Comparison of ENCODE assay signal across 8 cellular contexts in genomic region chr22:29827651-29828050, GRCh38. TPM values are rescaled to one million over a fixed set of nuclear protein-coding genes. Genes with fewer than 3 reads are reported as not detected.
DNase-seq lines count a peak whose midpoint lies in the region; TF ChIP-seq lines count a peak whose summit lies in the region.
"Not testable (repeated sequence)": the region's sequence is repeated elsewhere in the genome, so short reads cannot be mapped to it uniquely, and the experiment has no call there.

No MANE protein-coding gene starts in this region.

- not testable (repeated sequence) for TF ChIP-seq CTCF in GM12865 (IDR thresholded peaks at IDR 0.05; ENCODE audit: insufficient read depth, low read depth, low read length, missing control alignments); adrenal gland (IDR thresholded peaks at IDR 0.05); chondrocyte (IDR thresholded peaks at IDR 0.05); fibroblast of lung (conservative IDR thresholded peaks at IDR 0.05 in 1 of 2, IDR thresholded peaks at IDR 0.05 in 1 of 2; ENCODE audit: low read depth in 1 of 2, low read length in 2 of 2); kidney epithelial cell (IDR thresholded peaks at IDR 0.05; ENCODE audit: insufficient read depth, low read length, poor library complexity, severe bottlenecking); type B pancreatic cell (conservative IDR thresholded peaks at IDR 0.05)

- not testable (repeated sequence) for H3K27me3 ChIP-seq in adrenal gland; fibroblast of lung (ENCODE audit: control insufficient read depth, insufficient read depth, low read length); kidney epithelial cell (ENCODE audit: control insufficient read depth, insufficient read depth, low read length)

- H3K27me3 Mint-ChIP-seq in chondrocyte (ENCODE audit: low read depth); type B pancreatic cell: not testable (repeated sequence)

- peak overlapping the region in 2 of 5 donors; percentile 28 to 59 for H3K27ac ChIP-seq in adrenal gland
- not testable (repeated sequence) for H3K27ac ChIP-seq in fibroblast of lung (ENCODE audit: insufficient read depth, low read length)

- intact Hi-C loops in adrenal gland (cut with DNase I): not testable (repeated sequence)

- peaks cover 0 to 36% of the 10 kb centered on the region in 2 donors for H3K36me3 ChIP-seq in adrenal gland (replicated peaks in 1 of 2)
- H3K36me3 ChIP-seq in fibroblast of lung (ENCODE audit: control insufficient read depth, insufficient read depth, low read length): peaks cover 12% of the 10 kb centered on the region
- not testable (repeated sequence) for H3K36me3 ChIP-seq in kidney epithelial cell (ENCODE audit: control insufficient read depth, insufficient read depth, low read length)

- H3K9me3 Mint-ChIP-seq in chondrocyte (ENCODE audit: low read depth); type B pancreatic cell: not testable (repeated sequence)

- not testable (repeated sequence) for H4K20me1 ChIP-seq in fibroblast of lung (ENCODE audit: control insufficient read depth, extremely low read depth, insufficient read depth, low read length)

- not testable (repeated sequence) for H3K9me3 ChIP-seq in adrenal gland (replicated peaks in 1 of 3); fibroblast of lung (ENCODE audit: control insufficient read depth, insufficient read depth, low read depth, low read length)

- H3K79me2 ChIP-seq in fibroblast of lung (ENCODE audit: control insufficient read depth, insufficient read depth, low read length): not testable (repeated sequence)

- not testable (repeated sequence) for H3K4me3 ChIP-seq in GM12865 (ENCODE audit: low read depth, low read length); adrenal gland; fibroblast of lung (replicated peaks in 1 of 4; ENCODE audit: control extremely low read depth in 1 of 4, insufficient read depth in 1 of 4, low read depth in 3 of 4, low read length in 4 of 4); kidney epithelial cell (ENCODE audit: low read depth, low read length)

- DNase-seq in GM12865 (ENCODE audit: low read depth): peak; percentile 13
- peak; percentile 42 for DNase-seq in NCI-H2227 (lab: John Stamatoyannopoulos, UW; ENCODE audit: unreplicated experiment)
- DNase-seq in adrenal gland: peak; percentile 45 to 84 (median 70)
- DNase-seq in chondrocyte (ENCODE audit: low spot score); type B pancreatic cell (ENCODE audit: extremely low spot score, unreplicated experiment): not testable (repeated sequence)
- DNase-seq in fibroblast of lung (ENCODE audit: low read depth in 2 of 2): peak; percentile 38 to 86
- DNase-seq in kidney epithelial cell (ENCODE audit: low read depth): peak; percentile 26
- DNase-seq in non-pigmented ciliary epithelial cell (ENCODE audit: low read depth): peak; percentile 40

- H2AFZ ChIP-seq in fibroblast of lung (ENCODE audit: low read length): not testable (repeated sequence)

- H3K9ac ChIP-seq in fibroblast of lung (ENCODE audit: insufficient read depth, low read length): not testable (repeated sequence)

- WGBS in adrenal gland, 4 donors: 36 to 67% (median 49%) methylated on average over 2 of the region's 2 CpGs

- not testable (repeated sequence) for H3K4me1 Mint-ChIP-seq in chondrocyte (ENCODE audit: low read depth); type B pancreatic cell (ENCODE audit: unreplicated experiment)

- H3K27ac Mint-ChIP-seq in chondrocyte (ENCODE audit: unreplicated experiment) (peak overlapping the region; percentile 1), type B pancreatic cell (peak overlapping the region; percentile 61)

- not testable (repeated sequence) for H3K4me3 Mint-ChIP-seq in chondrocyte (ENCODE audit: unreplicated experiment); type B pancreatic cell

- TF ChIP-seq POLR2A in adrenal gland (IDR thresholded peaks at IDR 0.05): not testable (repeated sequence)

- not testable (repeated sequence) for H3K4me2 ChIP-seq in fibroblast of lung (ENCODE audit: extremely low read depth, insufficient read depth, low read length)

- H3K4me1 ChIP-seq in adrenal gland (replicated peaks in 1 of 2): peaks cover 20 to 29% of the 10 kb centered on the region in 2 donors
- not testable (repeated sequence) for H3K4me1 ChIP-seq in fibroblast of lung (ENCODE audit: control insufficient read depth, extremely low read depth, insufficient read depth, low read length)

- H3K36me3 Mint-ChIP-seq in chondrocyte (ENCODE audit: low read depth): peaks cover 30% of the 10 kb centered on the region
- H3K36me3 Mint-ChIP-seq in type B pancreatic cell: peaks cover 16% of the 10 kb centered on the region

RNA-seq across cellular contexts. Expression of gene ASCC2, which starts 10.4 kb away (rescaled TPM):
- 100 to 1,000 TPM in 1 of 8 donors, 10 to 100 TPM in 7; 49.3 to 101 (median 73.2) TPM for total RNA-seq in adrenal gland
- 100 to 1,000 TPM in 2 of 3 donors, 10 to 100 TPM in 1; 83.3 to 153 (median 144) TPM for polyA plus RNA-seq in adrenal gland
- total RNA-seq in chondrocyte: 43.2 to 65.8 TPM (median 44.2 TPM) in 3 replicates
- 19.8 and 23.8 TPM in 2 replicates for total RNA-seq in fibroblast of lung
- 30.5 and 41.2 TPM in 2 replicates for polyA plus RNA-seq in fibroblast of lung
- polyA plus RNA-seq in fibroblast of lung (2012): 46.2 and 50.9 TPM in 2 replicates
- 92.2 and 187 TPM in 2 replicates for polyA minus RNA-seq in fibroblast of lung (ENCODE audit: low replicate concordance)
- 38.6 and 41.7 TPM in 2 replicates for total RNA-seq in kidney epithelial cell
- total RNA-seq in type B pancreatic cell (ENCODE audit: low replicate concordance): 47.6 and 58.4 TPM in 2 replicates

RNA-seq across cellular contexts. Expression of gene MTMR3, which starts 55.3 kb away (rescaled TPM):
- total RNA-seq in adrenal gland: 10 to 100 TPM; 36.9 to 80.7 (median 51.3) TPM
- polyA plus RNA-seq in adrenal gland: 10 to 100 TPM; 23.5 to 33.9 (median 23.6) TPM
- 30.5 to 37.1 TPM (median 36.9 TPM) in 3 replicates for total RNA-seq in chondrocyte
- total RNA-seq in fibroblast of lung: 23.4 and 31.2 TPM in 2 replicates
- 15.0 and 18.1 TPM in 2 replicates for polyA plus RNA-seq in fibroblast of lung
- 12.2 and 13.3 TPM in 2 replicates for polyA plus RNA-seq in fibroblast of lung (2012)
- 38.7 and 88.7 TPM in 2 replicates for polyA minus RNA-seq in fibroblast of lung (ENCODE audit: low replicate concordance)
- 30.7 and 31.9 TPM in 2 replicates for total RNA-seq in kidney epithelial cell
- 50.2 and 54.3 TPM in 2 replicates for total RNA-seq in type B pancreatic cell (ENCODE audit: low replicate concordance)
